In the genomic region with DNA sequence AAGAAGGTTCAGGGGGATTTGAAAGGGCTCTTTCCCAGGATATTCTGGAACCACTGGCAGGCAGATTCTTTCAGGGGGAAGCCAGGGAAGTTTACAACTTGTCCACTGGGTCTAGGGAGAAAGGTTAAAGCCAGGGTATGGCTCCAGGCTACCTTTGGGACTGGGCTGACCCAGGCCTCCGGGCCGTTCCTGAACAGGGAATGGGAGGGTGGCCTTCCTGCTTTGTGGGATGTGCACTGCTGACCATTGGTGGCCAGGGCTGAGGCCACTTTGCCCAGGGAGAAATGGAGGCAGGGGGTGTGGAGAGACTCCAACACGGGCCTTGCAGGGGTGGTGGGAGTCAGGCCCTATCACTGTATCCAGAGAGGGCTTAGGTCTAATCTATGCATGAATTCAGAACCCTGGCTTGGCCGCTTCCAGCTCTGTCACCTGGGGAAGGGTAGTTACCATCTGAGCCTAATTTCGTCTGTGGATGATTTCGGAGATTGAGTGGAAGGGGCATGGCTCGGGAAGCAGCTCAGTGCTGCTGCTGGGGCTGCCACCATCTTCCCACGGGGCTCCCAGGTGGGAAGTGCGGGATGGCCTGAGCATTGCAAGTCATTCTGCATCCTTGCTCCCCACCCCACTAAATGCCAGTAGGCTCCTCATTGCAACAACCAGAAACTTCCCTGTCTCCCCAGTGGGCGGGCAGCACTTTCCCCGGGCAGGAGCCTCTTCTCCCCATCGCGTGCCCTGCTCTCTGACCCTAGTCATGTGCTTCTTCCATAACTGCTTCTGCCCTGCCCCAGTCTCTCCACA, we compare ENCODE assay signal across 20 cellular contexts. TPM values are rescaled to one million over a fixed set of nuclear protein-coding genes. Genes with fewer than 3 reads are reported as not detected.
DNase-seq lines count a peak whose midpoint lies in the region; ATAC-seq and TF ChIP-seq lines count a peak whose summit lies in the region.
"Had no signal": no experiment of that assay in that cellular context is flagged by ENCODE, and none has a peak within 500 bp of the region (broad histone marks: within the 10 kb centered on the region; RNA-seq: fewer than 3 reads in every experiment).

No MANE protein-coding gene starts in this region.

- DNase-seq in cardiac septum (ENCODE audit: low spot score) (peak; percentile 60), left cardiac atrium (no peak), endodermal cell (peak; percentile 34), posterior vena cava (ENCODE audit: low spot score) (peak; percentile 57), upper lobe of right lung (peak; percentile 48), NCI-H1092 (lab: John Stamatoyannopoulos, UW) (no peak), NCI-H2196 (lab: John Stamatoyannopoulos, UW; ENCODE audit: unreplicated experiment) (no peak)
- DNase-seq: DMS79, HCEC 1CT, MM.1S, NCI-H2081, NCI-H774, OCI-M1, SHP77 treated with DMSO at 0.1 percent for 48 hours had no signal

- WGBS in endodermal cell (ENCODE audit: insufficient coverage in 1 of 2, insufficient read length in 1 of 2), 2 experiments = 92 to 93% methylated on average over 12 to 13 of the region's 13 CpGs

- no peak overlapping the region for H3K9ac ChIP-seq in endodermal cell (ENCODE audit: extremely low read depth, low read length, poor library complexity, severe bottlenecking)

- H3K27me3 Mint-ChIP-seq in endodermal cell (ENCODE audit: insufficient read depth) = no peaks in the 10 kb centered on the region

- H3K4me1 ChIP-seq in endodermal cell (ENCODE audit: control insufficient read depth, insufficient read depth, low read length) (peaks cover 9% of the 10 kb centered on the region), upper lobe of right lung (no peaks in the 10 kb centered on the region)
- H3K4me1 ChIP-seq: A549 had no signal

- H3K36me3 Mint-ChIP-seq in endodermal cell (ENCODE audit: low read depth) = no peaks in the 10 kb centered on the region
- H3K36me3 Mint-ChIP-seq: CD14-positive monocyte, IgD-negative memory B cell had no signal

- no peaks in the 10 kb centered on the region for H3K9me3 Mint-ChIP-seq in endodermal cell
- H3K9me3 Mint-ChIP-seq: CD14-positive monocyte, GM23338 had no signal

- H3K9me3 ChIP-seq in endodermal cell (ENCODE audit: control insufficient read depth, low read length) = no peaks in the 10 kb centered on the region
- no peaks in the 10 kb centered on the region for H3K9me3 ChIP-seq in upper lobe of right lung
- H3K9me3 ChIP-seq: A549 had no signal

- no peak overlapping the region for H3K4me3 ChIP-seq in endodermal cell (ENCODE audit: low read length)
- no peak overlapping the region for H3K4me3 ChIP-seq in upper lobe of right lung
- H3K4me3 ChIP-seq: A549, GM23338 had no signal

- intact Hi-C loops in cardiac septum (cut with DNase I) = no loop called here
- intact Hi-C loops in left cardiac atrium (cut with DNase I) = no loop called here
- intact Hi-C loops in posterior vena cava (cut with DNase I) = no loop called here
- intact Hi-C loops in upper lobe of right lung (cut with DNase I) = no loop called here

- TF ChIP-seq CTCF in endodermal cell (conservative IDR thresholded peaks at IDR 0.05) (no peak), upper lobe of right lung (IDR thresholded peaks at IDR 0.05) (no peak)

- H3K27me3 ChIP-seq in endodermal cell (ENCODE audit: control insufficient read depth, insufficient read depth, low read length, poor library complexity, severe bottlenecking) (no peaks in the 10 kb centered on the region), upper lobe of right lung (peaks cover under 1% of the 10 kb centered on the region)

- H3K36me3 ChIP-seq in endodermal cell (ENCODE audit: control insufficient read depth, insufficient read depth, low read length) (no peaks in the 10 kb centered on the region), upper lobe of right lung (no peaks in the 10 kb centered on the region)

- peaks cover 20% of the 10 kb centered on the region for H3K4me1 Mint-ChIP-seq in endodermal cell
- H3K4me1 Mint-ChIP-seq: CD14-positive monocyte, IgD-negative memory B cell had no signal

- H3K27ac Mint-ChIP-seq in endodermal cell = no peak overlapping the region
- H3K27ac Mint-ChIP-seq: CD14-positive monocyte, GM23338, IgD-negative memory B cell had no signal

- H3K4me3 Mint-ChIP-seq in endodermal cell = no peak overlapping the region
- H3K4me3 Mint-ChIP-seq: CD14-positive monocyte, GM23338, IgD-negative memory B cell had no signal

- no peak overlapping the region for H3K27ac ChIP-seq in endodermal cell (ENCODE audit: low read depth, low read length)
- H3K27ac ChIP-seq in upper lobe of right lung = no peak overlapping the region
- H3K27ac ChIP-seq: A549 had no signal

- no peak for ATAC-seq in left cardiac atrium
- ATAC-seq in upper lobe of right lung = no peak
- no peak for ATAC-seq in HG03439 (IDR thresholded peaks at IDR 0.05; ENCODE audit: unreplicated experiment)
- ATAC-seq: A549, GM23338 had no signal

RNA-seq across cellular contexts. Expression of gene OTOF, which starts 57.1 kb away (rescaled TPM):
- not detected for total RNA-seq in cardiac septum
- total RNA-seq in left cardiac atrium = under 1 TPM in 1 of 2 donors, not detected in 1; 0.18 TPM
- 1 to 10 TPM; 1.1 to 1.2 TPM for total RNA-seq in endodermal cell
- 0.75 TPM for polyA plus RNA-seq in endodermal cell (2013, experiment 1 of 2)
- polyA plus RNA-seq in endodermal cell (2013, experiment 2 of 2) = 0.37 TPM
- under 1 TPM; 0.29 to 0.32 TPM for total RNA-seq in posterior vena cava
- total RNA-seq in upper lobe of right lung = 0.69 TPM
- total RNA-seq: NCI-H460 had no signal
- polyA plus RNA-seq: CD14-positive monocyte, IgD-negative memory B cell had no signal

Comparison
In these comparisons a context has a peak if more than half of its experiments do, and no peak if none do; other contexts are left out.
1. DNase-seq: peak in cardiac septum (single experiment), endodermal cell (single experiment), posterior vena cava (single experiment) and upper lobe of right lung (single experiment); none in left cardiac atrium (single experiment), NCI-H1092 (single experiment) and NCI-H2196 (single experiment).